ENCODE assay signal across 29 cellular contexts in genomic region chr6:100232791-100233573, GRCh38.
"Had no signal": no experiment of that assay in that cellular context is flagged by ENCODE, and none has a peak within 500 bp of the region (broad histone marks: within the 10 kb centered on the region; RNA-seq: fewer than 3 reads in every experiment).

No MANE protein-coding gene starts in this region.

- H3K4me1 ChIP-seq: colonic mucosa, lower lobe of right lung, transverse colon had no signal

- H3K36me3 ChIP-seq: colonic mucosa, esophagus muscularis mucosa, gastroesophageal sphincter, lower lobe of right lung, neural progenitor cell, sigmoid colon, transverse colon, WERI-Rb-1 had no signal

- ATAC-seq: activated T-cell treated with anti-CD3 and anti-CD28 coated beads, Interleukin-2, amount 50 U/mL, for 4 hours; effector memory CD8-positive, alpha-beta T cell; gastroesophageal sphincter; left lobe of liver; lower lobe of right lung; naive thymus-derived CD8-positive, alpha-beta T cell; stimulated activated naive B cell treated with anti-CD40 and anti-IgM and Interleukin-4, amounts not matched to agents 10 μg/mL and 1 μg/mL and 100 μg/mL, for 72 hours had no signal

- H3K4me2 ChIP-seq: neural progenitor cell had no signal

- H3K27me3 ChIP-seq: colonic mucosa, esophagus muscularis mucosa, sigmoid colon, transverse colon had no signal

- DNase-seq: activated CD4-positive, alpha-beta T cell treated with anti-CD3 and anti-CD28 coated beads for 1 hour; activated CD8-positive, alpha-beta memory T cell treated with anti-CD3 and anti-CD28 coated beads for 24 hours; activated CD8-positive, alpha-beta memory T cell treated with anti-CD3 and anti-CD28 coated beads, Interleukin-2, amount 50 U/mL, for 4 hours; activated naive CD4-positive, alpha-beta T cell treated with Interleukin-2 at 50 U/mL for 16 hours; activated naive CD8-positive, alpha-beta T cell treated with anti-CD3 and anti-CD28 coated beads for 36 hours; activated T-cell treated with anti-CD3 and anti-CD28 coated beads, Interleukin-2, amount 50 U/mL, for 4 hours; colonic mucosa; dorsolateral prefrontal cortex; effector memory CD8-positive, alpha-beta T cell; head of caudate nucleus; lower lobe of right lung; naive thymus-derived CD8-positive, alpha-beta T cell; posterior cingulate gyrus; retina; sigmoid colon; stimulated activated CD4-positive, alpha-beta T cell treated with anti-CD3 and anti-CD28 coated beads, Interleukin-2, amount 100 ng/mL, for 48 hours; stimulated activated CD8-positive, alpha-beta memory T cell treated with anti-CD3 and anti-CD28 coated beads, Interleukin-4, amount 100 ng/mL, for 48 hours; stimulated activated naive B cell treated with anti-CD40 and anti-IgM and Interleukin-4, amounts not matched to agents 10 μg/mL and 1 μg/mL and 100 μg/mL, for 72 hours; transverse colon; WERI-Rb-1 had no signal

- H3K9me3 Mint-ChIP-seq: activated naive CD8-positive, alpha-beta T cell treated with anti-CD3 and anti-CD28 coated beads for 36 hours; activated T-cell treated with anti-CD3 and anti-CD28 coated beads, Interleukin-2, amount 50 U/mL, for 4 hours; central memory CD8-positive, alpha-beta T cell; effector memory CD8-positive, alpha-beta T cell; naive thymus-derived CD8-positive, alpha-beta T cell; neural progenitor cell; stimulated activated naive B cell treated with anti-CD40 and anti-IgM and Interleukin-4, amounts not matched to agents 10 μg/mL and 1 μg/mL and 100 μg/mL, for 72 hours; T-helper 2 cell treated with Interferon-gamma antibody and Interleukin-4, amounts not matched to agents 5 μg/mL and 100 μg/mL, for 36 hours had no signal

- H3K27ac ChIP-seq: colonic mucosa, dorsolateral prefrontal cortex, esophagus muscularis mucosa, gastroesophageal sphincter, lower lobe of right lung, neural progenitor cell, sigmoid colon, transverse colon, WERI-Rb-1 had no signal

- H3K9ac ChIP-seq: neural progenitor cell had no signal

- H3K9me3 ChIP-seq: colonic mucosa, esophagus muscularis mucosa, gastroesophageal sphincter, lower lobe of right lung, sigmoid colon, transverse colon had no signal

- H3K36me3 Mint-ChIP-seq: activated naive CD8-positive, alpha-beta T cell treated with anti-CD3 and anti-CD28 coated beads for 36 hours; naive thymus-derived CD8-positive, alpha-beta T cell; neural progenitor cell; stimulated activated naive B cell treated with anti-CD40 and anti-IgM and Interleukin-4, amounts not matched to agents 10 μg/mL and 1 μg/mL and 100 μg/mL, for 72 hours had no signal

- H3K4me3 ChIP-seq: colonic mucosa, dorsolateral prefrontal cortex, esophagus muscularis mucosa, gastroesophageal sphincter, lower lobe of right lung, neural progenitor cell, sigmoid colon, transverse colon had no signal

- H3K4me3 Mint-ChIP-seq: activated naive CD8-positive, alpha-beta T cell treated with anti-CD3 and anti-CD28 coated beads for 36 hours; activated T-cell treated with anti-CD3 and anti-CD28 coated beads, Interleukin-2, amount 50 U/mL, for 4 hours; central memory CD8-positive, alpha-beta T cell; effector memory CD8-positive, alpha-beta T cell; naive thymus-derived CD8-positive, alpha-beta T cell; neural progenitor cell; stimulated activated naive B cell treated with anti-CD40 and anti-IgM and Interleukin-4, amounts not matched to agents 10 μg/mL and 1 μg/mL and 100 μg/mL, for 72 hours; T-helper 2 cell treated with Interferon-gamma antibody and Interleukin-4, amounts not matched to agents 5 μg/mL and 100 μg/mL, for 36 hours had no signal

- FAIRE-seq: astrocyte, endothelial cell of umbilical vein, urothelium cell line had no signal

- H2AFZ ChIP-seq: neural progenitor cell had no signal

- H3K27me3 Mint-ChIP-seq: effector memory CD8-positive, alpha-beta T cell had no signal

- H3K27ac Mint-ChIP-seq: activated naive CD8-positive, alpha-beta T cell treated with anti-CD3 and anti-CD28 coated beads for 36 hours; effector memory CD8-positive, alpha-beta T cell; naive thymus-derived CD8-positive, alpha-beta T cell; neural progenitor cell; stimulated activated naive B cell treated with anti-CD40 and anti-IgM and Interleukin-4, amounts not matched to agents 10 μg/mL and 1 μg/mL and 100 μg/mL, for 72 hours; T-helper 2 cell treated with Interferon-gamma antibody and Interleukin-4, amounts not matched to agents 5 μg/mL and 100 μg/mL, for 36 hours had no signal
